ENCODE assay signal across 16 cellular contexts in genomic region chr19:31535691-31536460, GRCh38.
"Had no signal": no experiment of that assay in that cellular context is flagged by ENCODE, and none has a peak within 500 bp of the region (broad histone marks: within the 10 kb centered on the region; RNA-seq: fewer than 3 reads in every experiment).

No MANE protein-coding gene starts in this region.

- H3K27ac ChIP-seq: gastrocnemius medialis, sigmoid colon, skin epidermis, uterus had no signal

- DNase-seq: cerebellar nuclear complex; dermis blood vessel endothelial cell; effector CD4-positive, alpha-beta T cell; gastrocnemius medialis; left ventricle myocardium superior; mesendoderm; naive thymus-derived CD4-positive, alpha-beta T cell; nephron progenitor cell; posterior cingulate gyrus; sigmoid colon; stimulated activated CD4-positive, alpha-beta T cell treated with anti-CD3 and anti-CD28 coated beads, Interleukin-12 subunit alpha, Interleukin-12 subunit beta, amount 100 ng/mL, for 4 hours; stimulated activated naive CD4-positive, alpha-beta T cell treated with Interleukin-2 at 50 U/mL for 16 hours; trophoblast cell; uterus had no signal

- H3K4me1 ChIP-seq: gastrocnemius medialis, sigmoid colon, uterus had no signal

- H3K9me3 ChIP-seq: gastrocnemius medialis, sigmoid colon, uterus had no signal

- H3K27me3 ChIP-seq: gastrocnemius medialis, sigmoid colon, uterus had no signal

- H3K4me3 ChIP-seq: gastrocnemius medialis, lung, sigmoid colon, skin epidermis, uterus had no signal

- H3K4me3 Mint-ChIP-seq: naive thymus-derived CD4-positive, alpha-beta T cell; nephron progenitor cell had no signal

- H3K27ac Mint-ChIP-seq: naive thymus-derived CD4-positive, alpha-beta T cell; nephron progenitor cell had no signal

- ATAC-seq: gastrocnemius medialis; left ventricle myocardium superior; naive thymus-derived CD4-positive, alpha-beta T cell had no signal

- H3K4me1 Mint-ChIP-seq: naive thymus-derived CD4-positive, alpha-beta T cell had no signal

- H3K36me3 ChIP-seq: gastrocnemius medialis, sigmoid colon, uterus had no signal
